Comparison of ENCODE assay signal across 11 cellular contexts in the genomic region with DNA sequence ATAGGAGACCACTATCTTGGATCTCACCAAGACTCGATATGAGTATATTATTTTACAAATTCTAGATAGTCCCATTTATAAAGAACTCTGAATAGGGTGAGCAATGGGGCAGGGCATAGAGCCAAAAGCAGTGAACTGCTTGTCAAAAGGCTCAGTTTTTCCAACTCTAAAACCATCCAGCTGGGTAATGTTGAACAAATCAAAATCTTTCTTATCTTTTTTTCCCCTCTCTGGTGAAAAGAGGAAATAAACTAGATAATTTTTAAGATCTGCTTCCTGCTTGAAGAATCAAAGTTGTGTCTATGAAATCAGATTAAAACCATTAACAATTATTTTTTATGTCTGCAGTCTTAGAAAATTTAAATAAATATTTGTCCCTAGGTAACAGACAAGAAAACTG.
DNase-seq lines count a peak whose midpoint lies in the region; ATAC-seq and TF ChIP-seq lines count a peak whose summit lies in the region.
"Had no signal": no experiment of that assay in that cellular context is flagged by ENCODE, and none has a peak within 500 bp of the region (broad histone marks: within the 10 kb centered on the region; RNA-seq: fewer than 3 reads in every experiment).

No MANE protein-coding gene starts in this region.

- peaks cover 2% of the 10 kb centered on the region; the same call in 1 of the 2 replicates for H3K36me3 Mint-ChIP-seq in HFFc6 (ENCODE audit: low read depth)

- H3F3A ChIP-seq in smooth muscle cell (ENCODE audit: low read depth), result peaks cover 22% of the 10 kb centered on the region

- ATAC-seq in left ventricle myocardium superior (peak; percentile 67), GM19395 (IDR thresholded peaks at IDR 0.05; ENCODE audit: unreplicated experiment) (no peak), GM21367 (IDR thresholded peaks at IDR 0.05; ENCODE audit: unreplicated experiment) (no peak)

- WGBS in adrenal gland, 4 donors, result 18 to 25% (median 24%) methylated on average over 1 of the region's 1 CpG
- 90% methylated on average over 1 of the region's 1 CpG for WGBS in smooth muscle cell (ENCODE audit: low lambda C conversion rate)

- intact Hi-C loops in adrenal gland (cut with DNase I) (loop anchor here in 1 of 2 donors (10.0 kb wide), 1 partner anchor 185 kb away; no protein-coding TSS in a partner anchor), left ventricle myocardium superior (cut with micrococcal nuclease) (no loop called here)

- no peaks in the 10 kb centered on the region for H3K27me3 Mint-ChIP-seq in HFFc6 (ENCODE audit: insufficient read depth)
- H3K27me3 Mint-ChIP-seq: activated CD4-positive, alpha-beta T cell treated with anti-CD3 and anti-CD28 coated beads, Interleukin-2, amount 10 ng/mL, durations not matched to agents 7 days and 5 days had no signal

- H3K4me3 ChIP-seq in adrenal gland, result peak overlapping the region in 1 of 4 donors; percentile 21
- H3K4me3 ChIP-seq in smooth muscle cell, result no peak overlapping the region
- H3K4me3 ChIP-seq: lung had no signal

- no peak overlapping the region for H2AFZ ChIP-seq in smooth muscle cell (ENCODE audit: low read depth)

- H3K4me1 ChIP-seq in adrenal gland (replicated peaks in 1 of 2) (peaks cover 34 to 43% of the 10 kb centered on the region in 2 donors), smooth muscle cell (ENCODE audit: low read depth) (peaks cover 8% of the 10 kb centered on the region)

- TF ChIP-seq CTCF in HFFc6 (IDR thresholded peaks at IDR 0.05) (no peak), adrenal gland (IDR thresholded peaks at IDR 0.05) (no peak), smooth muscle cell (IDR thresholded peaks at IDR 0.05; ENCODE audit: borderline replicate concordance, insufficient read depth, poor library complexity, severe bottlenecking) (no peak)

- no peaks in the 10 kb centered on the region for H3K79me2 ChIP-seq in smooth muscle cell (ENCODE audit: low read depth)

- peak overlapping the region; percentile 73 for H3K9ac ChIP-seq in smooth muscle cell (ENCODE audit: low read depth)

- H3K27ac ChIP-seq in adrenal gland, result peak overlapping the region; percentile 61 to 95 (median 85)
- peak overlapping the region; percentile 97 for H3K27ac ChIP-seq in smooth muscle cell (ENCODE audit: low read depth)

- peak overlapping the region; percentile 34 for H3K4me2 ChIP-seq in smooth muscle cell

- DNase-seq in HFFc6 (peak; percentile 28), adrenal gland (peak; percentile 69 to 90 (median 83)), left ventricle myocardium superior (no peak), smooth muscle cell (lab: John Stamatoyannopoulos, UW; ENCODE audit: unreplicated experiment) (no peak), SHP77 treated with DMSO at 0.1 percent for 48 hours (lab: John Stamatoyannopoulos, UW) (no peak), NCI-H1417 (lab: John Stamatoyannopoulos, UW) (no peak)
- DNase-seq: activated CD4-positive, alpha-beta T cell treated with anti-CD3 and anti-CD28 coated beads, Interleukin-2, amount 10 ng/mL, durations not matched to agents 7 days and 5 days; NCI-H748 treated with DMSO at 0.1 percent for 48 hours had no signal

- no peaks in the 10 kb centered on the region for H3K9me3 Mint-ChIP-seq in HFFc6

- no peak for TF ChIP-seq POLR2A in adrenal gland (IDR thresholded peaks at IDR 0.05)

- H3K4me3 Mint-ChIP-seq in HFFc6, result peak overlapping the region; percentile 69
- H3K4me3 Mint-ChIP-seq: activated CD4-positive, alpha-beta T cell treated with anti-CD3 and anti-CD28 coated beads, Interleukin-2, amount 10 ng/mL, durations not matched to agents 7 days and 5 days had no signal

- no peaks in the 10 kb centered on the region for H3K27me3 ChIP-seq in adrenal gland
- no peaks in the 10 kb centered on the region for H3K27me3 ChIP-seq in smooth muscle cell (ENCODE audit: low read depth)

- H3K36me3 ChIP-seq in adrenal gland (replicated peaks in 1 of 2) (no peaks in the 10 kb centered on the region), smooth muscle cell (ENCODE audit: low read depth) (no peaks in the 10 kb centered on the region)

- peaks cover 56% of the 10 kb centered on the region for H3K4me1 Mint-ChIP-seq in HFFc6 (ENCODE audit: low read depth)

- no peaks in the 10 kb centered on the region for H3K9me3 ChIP-seq in adrenal gland (replicated peaks in 1 of 3)
- H3K9me3 ChIP-seq in smooth muscle cell (replicated peaks; ENCODE audit: low read depth), result no peaks in the 10 kb centered on the region

- H3K27ac Mint-ChIP-seq in HFFc6, result peak overlapping the region; percentile 91
- H3K27ac Mint-ChIP-seq: activated CD4-positive, alpha-beta T cell treated with anti-CD3 and anti-CD28 coated beads, Interleukin-2, amount 10 ng/mL, durations not matched to agents 7 days and 5 days had no signal

- no peaks in the 10 kb centered on the region for H4K20me1 ChIP-seq in smooth muscle cell (ENCODE audit: low read depth)

Comparison
In these comparisons a context has a peak if more than half of its experiments do, and no peak if none do; other contexts are left out.
1. DNase-seq: peak in HFFc6 (single experiment) and adrenal gland (7 of 7); none in left ventricle myocardium superior (single experiment), smooth muscle cell (single experiment), SHP77 treated with DMSO at 0.1 percent for 48 hours (single experiment) and NCI-H1417 (0 of 3).